10 cellular contexts compared by ENCODE assay signal in genomic region chr4:48699470-48699869, GRCh38.
A peak's percentile ranks its signal among the peaks of the same experiment; 100 is the strongest.
DNase-seq lines count a peak whose midpoint lies in the region; ATAC-seq and TF ChIP-seq lines count a peak whose summit lies in the region.
"Had no signal": no experiment of that assay in that cellular context is flagged by ENCODE, and none has a peak within 500 bp of the region (broad histone marks: within the 10 kb centered on the region; RNA-seq: fewer than 3 reads in every experiment).

No MANE protein-coding gene starts in this region.

- H3K27me3 ChIP-seq in HUES6 (ENCODE audit: control insufficient read depth, insufficient read depth, low read length) = no peaks in the 10 kb centered on the region

- H3K36me3 Mint-ChIP-seq in natural killer cell treated with Interleukin-12 subunit alpha and Interleukin-12 subunit beta and Interleukin-15 and Interleukin-18, amount 100 ng/mL, for 72 hours = no peaks in the 10 kb centered on the region

- DNase-seq in choroid plexus epithelial cell (ENCODE audit: low read depth) = peak; percentile 53
- DNase-seq in natural killer cell treated with Interleukin-12 subunit alpha and Interleukin-12 subunit beta and Interleukin-15 and Interleukin-18, amount 100 ng/mL, for 72 hours (ENCODE audit: low spot score) = no peak
- no peak for DNase-seq in GF-D8 (lab: John Stamatoyannopoulos, UW)
- no peak for DNase-seq in ecto neural progenitor cell (ENCODE audit: low spot score)
- no peak for DNase-seq in NCI-H2029 treated with DMSO at 0.1 percent for 48 hours (lab: John Stamatoyannopoulos, UW)
- DNase-seq: NCI-H187, posterior cingulate gyrus had no signal

- H3K4me1 ChIP-seq in HUES6 (ENCODE audit: control insufficient read depth, insufficient read depth, low read length) = peaks cover 46% of the 10 kb centered on the region

- H3K36me3 ChIP-seq in HUES6 (ENCODE audit: control insufficient read depth, insufficient read depth, low read length) = no peaks in the 10 kb centered on the region

- no peak overlapping the region for H3K9ac ChIP-seq in HUES6 (ENCODE audit: low read length)

- H3K4me1 Mint-ChIP-seq in natural killer cell treated with Interleukin-12 subunit alpha and Interleukin-12 subunit beta and Interleukin-15 and Interleukin-18, amount 100 ng/mL, for 72 hours (ENCODE audit: low read depth in 2 of 2) = peaks cover 43 to 55% of the 10 kb centered on the region in 2 donors

- peak; percentile 32 for ATAC-seq in GM18868 (IDR thresholded peaks at IDR 0.05; ENCODE audit: unreplicated experiment)
- ATAC-seq in natural killer cell treated with Interleukin-12 subunit alpha and Interleukin-12 subunit beta and Interleukin-15 and Interleukin-18, amount 100 ng/mL, for 72 hours = peak in 1 of 2 donors; percentile 68
- no peak for ATAC-seq in GM21447 (IDR thresholded peaks at IDR 0.05; ENCODE audit: unreplicated experiment)

- H3K27ac Mint-ChIP-seq in natural killer cell treated with Interleukin-12 subunit alpha and Interleukin-12 subunit beta and Interleukin-15 and Interleukin-18, amount 100 ng/mL, for 72 hours = peak overlapping the region in 1 of 2 donors; percentile 73

- TF ChIP-seq CTCF in choroid plexus epithelial cell (conservative IDR thresholded peaks at IDR 0.05; ENCODE audit: low read depth, low read length) = no peak

- H3K27me3 Mint-ChIP-seq in natural killer cell treated with Interleukin-12 subunit alpha and Interleukin-12 subunit beta and Interleukin-15 and Interleukin-18, amount 100 ng/mL, for 72 hours = no peaks in the 10 kb centered on the region

- no peaks in the 10 kb centered on the region for H3K9me3 Mint-ChIP-seq in natural killer cell treated with Interleukin-12 subunit alpha and Interleukin-12 subunit beta and Interleukin-15 and Interleukin-18, amount 100 ng/mL, for 72 hours

- no peak overlapping the region for H3K4me3 ChIP-seq in HUES6 (ENCODE audit: low read depth, low read length)
- no peak overlapping the region for H3K4me3 ChIP-seq in choroid plexus epithelial cell (ENCODE audit: low read depth, low read length)

- H3K4me3 Mint-ChIP-seq in natural killer cell treated with Interleukin-12 subunit alpha and Interleukin-12 subunit beta and Interleukin-15 and Interleukin-18, amount 100 ng/mL, for 72 hours = peak overlapping the region; percentile 2

- H3K9me3 ChIP-seq in HUES6 (ENCODE audit: control insufficient read depth, insufficient read depth, low read depth, low read length) = no peaks in the 10 kb centered on the region

- peak overlapping the region; percentile 39; the same call in 1 of the 2 replicates for H3K27ac ChIP-seq in HUES6 (ENCODE audit: low read depth, low read length)
